In the genomic region with DNA sequence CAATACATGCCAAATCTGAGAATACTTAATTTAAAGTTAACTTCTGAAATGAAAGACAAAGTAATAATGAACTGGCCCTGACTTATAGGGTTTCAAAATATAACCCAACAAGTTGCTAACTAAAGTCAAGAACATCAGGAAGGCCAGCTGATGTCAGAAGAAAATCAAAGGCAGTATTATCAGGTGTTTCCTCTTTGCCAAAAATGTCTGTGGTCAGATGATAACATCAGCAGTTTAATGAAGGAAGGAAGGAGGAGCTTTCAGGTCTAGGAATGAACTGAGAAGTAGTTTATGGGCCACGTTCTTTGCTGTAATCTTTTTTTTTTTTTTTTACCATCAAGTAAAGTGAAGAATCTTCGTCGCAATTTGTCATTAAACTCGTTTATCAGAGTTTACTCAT, we compare ENCODE assay signal across 20 cellular contexts. TPM values are rescaled to one million over a fixed set of nuclear protein-coding genes. Genes with fewer than 3 reads are reported as not detected.
A peak's percentile ranks its signal among the peaks of the same experiment; 100 is the strongest.
DNase-seq lines count a peak whose midpoint lies in the region; FAIRE-seq and TF ChIP-seq lines count a peak whose summit lies in the region.
"Had no signal": no experiment of that assay in that cellular context is flagged by ENCODE, and none has a peak within 500 bp of the region (broad histone marks: within the 10 kb centered on the region; RNA-seq: fewer than 3 reads in every experiment).

No MANE protein-coding gene starts in this region.

- DNase-seq in mammary epithelial cell (peak; percentile 44), breast epithelium (ENCODE audit: low spot score in 2 of 2) (no peak), M059J (ENCODE audit: low read depth) (peak; percentile 77), astrocyte (ENCODE audit: low read depth) (peak; percentile 67), kidney tubule cell (ENCODE audit: low spot score) (peak; percentile 39), cerebellar cortex (ENCODE audit: low spot score) (no peak), Peyer's patch (no peak)
- no peak for DNase-seq in stimulated activated CD4-positive, alpha-beta T cell treated with anti-CD3 and anti-CD28 coated beads, Interleukin-15, amount 100 ng/mL, for 24 hours
- DNase-seq: CD4-positive, CD25-positive, alpha-beta regulatory T cell; COR-L47; NCI-H1105; NCI-H2081; NCI-H2171 treated with DMSO at 0.1 percent for 48 hours; NCI-H446 treated with DMSO at 0.1 percent for 48 hours; NCI-H69; SHP77 treated with DMSO at 0.1 percent for 48 hours had no signal

- H3K27ac Mint-ChIP-seq in astrocyte (ENCODE audit: unreplicated experiment): no peak overlapping the region
- H3K27ac Mint-ChIP-seq: CD4-positive, CD25-positive, alpha-beta regulatory T cell had no signal

- no peaks in the 10 kb centered on the region for H3K27me3 Mint-ChIP-seq in astrocyte (ENCODE audit: low read depth, unreplicated experiment)
- H3K27me3 Mint-ChIP-seq: CD4-positive, CD25-positive, alpha-beta regulatory T cell had no signal

- H3K36me3 ChIP-seq in mammary epithelial cell (ENCODE audit: insufficient read depth, low read length): no peaks in the 10 kb centered on the region
- H3K36me3 ChIP-seq in breast epithelium: no peaks in the 10 kb centered on the region
- H3K36me3 ChIP-seq in astrocyte (ENCODE audit: insufficient read depth, low read length): peaks cover 20% of the 10 kb centered on the region
- no peaks in the 10 kb centered on the region for H3K36me3 ChIP-seq in Peyer's patch
- H3K36me3 ChIP-seq: HAP-1 had no signal

- H3K9ac ChIP-seq in mammary epithelial cell (ENCODE audit: insufficient read depth, low read length): no peak overlapping the region
- no peak overlapping the region for H3K9ac ChIP-seq in astrocyte (ENCODE audit: low read length)

- no peak overlapping the region for H3K27ac ChIP-seq in mammary epithelial cell (ENCODE audit: insufficient read depth, low read depth, low read length)
- H3K27ac ChIP-seq in breast epithelium: no peak overlapping the region
- H3K27ac ChIP-seq in astrocyte (ENCODE audit: low read depth, low read length): no peak overlapping the region
- H3K27ac ChIP-seq in Peyer's patch: no peak overlapping the region
- H3K27ac ChIP-seq: 22Rv1 had no signal

- TF ChIP-seq CTCF in mammary epithelial cell (conservative IDR thresholded peaks at IDR 0.05 in 1 of 2, IDR thresholded peaks at IDR 0.05 in 1 of 2; ENCODE audit: extremely low read depth in 1 of 2, insufficient read depth in 1 of 2, low read depth in 1 of 2, low read length in 2 of 2) (no peak), breast epithelium (IDR thresholded peaks at IDR 0.05) (no peak), astrocyte (IDR thresholded peaks at IDR 0.05; ENCODE audit: insufficient read depth, low read depth, low read length) (no peak), Peyer's patch (IDR thresholded peaks at IDR 0.05) (no peak)

- H3K4me1 Mint-ChIP-seq in astrocyte (ENCODE audit: low read depth, unreplicated experiment): peaks cover 43% of the 10 kb centered on the region
- H3K4me1 Mint-ChIP-seq: CD4-positive, CD25-positive, alpha-beta regulatory T cell had no signal

- H3K27me3 ChIP-seq in mammary epithelial cell (ENCODE audit: insufficient read depth, low read length) (no peaks in the 10 kb centered on the region), breast epithelium (no peaks in the 10 kb centered on the region), astrocyte (ENCODE audit: insufficient read depth, low read length) (no peaks in the 10 kb centered on the region), Peyer's patch (no peaks in the 10 kb centered on the region)

- H3K9me3 ChIP-seq in mammary epithelial cell (replicated peaks; ENCODE audit: insufficient read depth, low read length) (no peaks in the 10 kb centered on the region), breast epithelium (no peaks in the 10 kb centered on the region), astrocyte (ENCODE audit: insufficient read depth, low read depth, low read length) (no peaks in the 10 kb centered on the region), Peyer's patch (no peaks in the 10 kb centered on the region)
- H3K9me3 ChIP-seq: HAP-1 had no signal

- CTCF ChIA-PET in mammary epithelial cell (lab: Charles Lee; ENCODE audit: low non-redundant PET): no interaction called here

- no peaks in the 10 kb centered on the region for H4K20me1 ChIP-seq in mammary epithelial cell (ENCODE audit: insufficient read depth, low read length)
- H4K20me1 ChIP-seq in astrocyte (ENCODE audit: insufficient read depth, low read length): peaks cover 82% of the 10 kb centered on the region

- in situ Hi-C loops in mammary epithelial cell (cut with MboI; ENCODE audit: low sequenced_read_pairs in 2 of 2): no loop called here

- H3K4me1 ChIP-seq in mammary epithelial cell (ENCODE audit: insufficient read depth, low read length) (no peaks in the 10 kb centered on the region), breast epithelium (no peaks in the 10 kb centered on the region), astrocyte (ENCODE audit: insufficient read depth, low read length) (no peaks in the 10 kb centered on the region), Peyer's patch (no peaks in the 10 kb centered on the region)
- H3K4me1 ChIP-seq: HAP-1 had no signal

- 29% methylated on average over 4 of the region's 4 CpGs for WGBS in mammary epithelial cell (ENCODE audit: low coverage, missing lambda C conversion rate)

- H3K9me3 Mint-ChIP-seq in astrocyte (ENCODE audit: unreplicated experiment): no peaks in the 10 kb centered on the region

- no peak overlapping the region for H3K4me3 Mint-ChIP-seq in astrocyte (ENCODE audit: unreplicated experiment)
- H3K4me3 Mint-ChIP-seq: CD4-positive, CD25-positive, alpha-beta regulatory T cell had no signal

- H2AFZ ChIP-seq in mammary epithelial cell (ENCODE audit: low read depth, low read length) (no peak overlapping the region), astrocyte (ENCODE audit: low read depth, low read length) (no peak overlapping the region)

- dilution Hi-C loops in mammary epithelial cell (cut with HindIII; ENCODE audit: low sequenced_read_pairs): no loop called here

- peaks cover 14% of the 10 kb centered on the region for H3K36me3 Mint-ChIP-seq in astrocyte (ENCODE audit: low read depth, unreplicated experiment)
- H3K36me3 Mint-ChIP-seq: CD4-positive, CD25-positive, alpha-beta regulatory T cell had no signal

- intact Hi-C loops in mammary epithelial cell (cut with micrococcal nuclease): no loop called here
- intact Hi-C loops in breast epithelium (cut with DNase I; ENCODE audit: low total_unique reads): no loop called here

- TF ChIP-seq POLR2A in breast epithelium (IDR thresholded peaks at IDR 0.05) (no peak), Peyer's patch (IDR thresholded peaks at IDR 0.05) (no peak)

- no peak for FAIRE-seq in astrocyte (lab: Jason Lieb, UNC)
- FAIRE-seq: GM12878, RCC 7860 had no signal

- BruUV-seq in mammary epithelial cell (replicated peaks; lab: Mats Ljungman, UMichigan): no TSS peak

- H3K4me2 ChIP-seq in mammary epithelial cell (ENCODE audit: insufficient read depth, low read depth, low read length) (no peak overlapping the region), astrocyte (ENCODE audit: low read length) (no peak overlapping the region)

- no peaks in the 10 kb centered on the region for H3K79me2 ChIP-seq in mammary epithelial cell (ENCODE audit: insufficient read depth, low read length)
- peaks cover 98% of the 10 kb centered on the region for H3K79me2 ChIP-seq in astrocyte (ENCODE audit: insufficient read depth, low read length)

- H3K4me3 ChIP-seq in mammary epithelial cell (replicated peaks in 1 of 3; ENCODE audit: insufficient read depth in 1 of 3, low read depth in 2 of 3, low read length in 3 of 3): no peak overlapping the region
- H3K4me3 ChIP-seq in breast epithelium: no peak overlapping the region
- no peak overlapping the region for H3K4me3 ChIP-seq in astrocyte (ENCODE audit: insufficient read depth, low read depth, low read length)
- no peak overlapping the region for H3K4me3 ChIP-seq in Peyer's patch
- H3K4me3 ChIP-seq: GM12878, HAP-1 had no signal

RNA-seq across cellular contexts. Expression of gene CDH2, which starts 40.9 kb away (rescaled TPM):
- 10 to 100 TPM in 1 of 2 donors, under 1 TPM in 1; 0.45 to 18.7 TPM for total RNA-seq in mammary epithelial cell
- polyA plus RNA-seq in mammary epithelial cell: not detected
- polyA minus RNA-seq in mammary epithelial cell: not detected
- 1 to 10 TPM in 1 of 3 donors, under 1 TPM in 2; 0.16 to 1.8 (median 0.33) TPM for total RNA-seq in breast epithelium
- total RNA-seq in M059J (2014; rRNA removed; shearing (Covaris generic)): 70.9 and 104 TPM in 2 replicates
- total RNA-seq in astrocyte: 326 and 363 TPM in 2 replicates
- 1 to 10 TPM in 1 of 4 donors, under 1 TPM in 1, not detected in 2; 0.66 to 1.3 TPM for total RNA-seq in Peyer's patch
- total RNA-seq: CD4-positive, CD25-positive, alpha-beta regulatory T cell had no signal
- polyA plus RNA-seq: CD4-positive, CD25-positive, alpha-beta regulatory T cell had no signal

Comparison
In these comparisons a context has a peak if more than half of its experiments do, and no peak if none do; other contexts are left out.
1. DNase-seq: peak in mammary epithelial cell (single experiment), M059J (single experiment), astrocyte (single experiment) and kidney tubule cell (single experiment); none in breast epithelium (0 of 2), cerebellar cortex (single experiment), Peyer's patch (0 of 3) and stimulated activated CD4-positive, alpha-beta T cell treated with anti-CD3 and anti-CD28 coated beads, Interleukin-15, amount 100 ng/mL, for 24 hours (single experiment).